1 cellular context compared by ENCODE assay signal in genomic region chr19:50458396-50459066, GRCh38.
TF ChIP-seq lines count a peak whose summit lies in the region.

No MANE protein-coding gene starts in this region.

TF ChIP-seq in H1, 55 proteins besides CTCF, POLR2A, EP300 and RAD21:
- no peak for TF ChIP-seq SRF (IDR thresholded peaks at IDR 0.05; ENCODE audit: low read depth, low read length)
